ENCODE assay signal across 8 cellular contexts in the genomic region with DNA sequence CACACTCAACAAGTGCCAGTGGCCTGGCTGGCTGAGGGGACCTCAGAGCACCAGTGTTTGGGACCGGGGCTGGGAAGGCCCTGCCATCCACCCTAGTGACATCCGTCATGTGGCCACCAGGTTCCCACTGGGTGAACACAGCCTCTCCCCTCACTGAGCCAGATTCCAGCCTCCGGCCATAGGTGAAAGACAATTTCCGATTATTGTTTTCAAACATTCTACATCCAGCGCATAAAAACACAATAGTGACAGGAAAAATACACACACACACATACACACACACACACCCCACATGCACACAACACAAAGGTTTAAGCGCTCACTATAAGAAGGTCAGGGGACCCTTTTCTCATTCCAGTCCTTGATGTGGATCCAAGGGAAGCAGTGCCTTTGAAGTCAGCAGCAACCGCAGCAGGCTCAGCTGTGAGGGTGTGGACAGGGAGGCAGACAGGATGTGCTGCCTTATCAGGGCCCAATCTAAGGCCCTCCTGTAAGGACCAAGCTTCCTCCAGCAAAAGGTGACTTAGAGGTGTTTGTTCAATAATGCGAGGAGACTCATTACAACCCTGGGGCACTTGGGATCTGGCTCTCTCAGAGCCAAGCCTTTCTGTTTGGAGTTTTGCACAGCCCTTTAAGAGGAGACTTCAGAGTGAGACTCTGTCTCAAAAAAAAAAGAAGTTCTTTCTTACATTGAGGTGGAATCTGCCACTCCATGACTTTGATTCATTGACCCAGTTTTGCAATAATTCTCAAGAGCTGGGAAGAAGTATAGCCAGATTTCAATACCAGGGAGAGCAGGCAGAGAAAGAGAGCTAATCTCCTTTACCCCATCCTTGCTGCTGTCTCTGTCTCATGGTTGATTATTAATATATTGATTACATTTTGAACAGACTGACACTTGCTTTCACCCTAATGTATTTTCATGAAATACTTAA.
DNase-seq lines count a peak whose midpoint lies in the region; ATAC-seq, FAIRE-seq and TF ChIP-seq lines count a peak whose summit lies in the region.

No MANE protein-coding gene starts in this region.

- H3K27me3 Mint-ChIP-seq in CD14-positive monocyte (ENCODE audit: low read depth in 3 of 3) (peaks cover 2 to 9% (median 6%) of the 10 kb centered on the region in 3 donors), neural progenitor cell (ENCODE audit: insufficient read depth, low read depth) (peaks cover 16% of the 10 kb centered on the region)

- H3F3A ChIP-seq in neural progenitor cell (ENCODE audit: low read depth) = peaks cover 21% of the 10 kb centered on the region

- FAIRE-seq in endothelial cell of umbilical vein (lab: Jason Lieb, UNC) = peak; percentile 64

- no peak for TF ChIP-seq POLR2A in endothelial cell of umbilical vein (IDR thresholded peaks at IDR 0.05; ENCODE audit: low read depth, low read length)

- intact Hi-C loops in CD14-positive monocyte (cut with micrococcal nuclease) = loop anchor here (10.0 kb wide), 2 partner anchors 50 to 300 kb away; no protein-coding TSS in a partner anchor
- intact Hi-C loops in endothelial cell of umbilical vein (cut with micrococcal nuclease) = no loop called here

- POLR2A ChIA-PET in RWPE1 (lab: Yijun Ruan, JAX; ENCODE audit: low non-redundant PET) (interaction anchor here (0.6 kb wide), 1 partner anchor 162 kb away, joined by 3 read pairs; no protein-coding TSS in a partner anchor), endothelial cell of umbilical vein (lab: Charles Lee) (interaction anchor here (0.7 to 1.2 kb wide), 2 partner anchors 34 to 228 kb away, joined by 3 read pairs; a partner anchor contains a TSS)

- H3K9ac ChIP-seq in endothelial cell of umbilical vein (replicated peaks; ENCODE audit: extremely low read depth, insufficient read depth, low read length) (no peak overlapping the region), neural progenitor cell (no peak overlapping the region)

- peaks cover 35% of the 10 kb centered on the region for H3K4me1 Mint-ChIP-seq in CD14-positive monocyte
- peaks cover 86% of the 10 kb centered on the region for H3K4me1 Mint-ChIP-seq in neural progenitor cell

- no peak for ATAC-seq in HG03469 (IDR thresholded peaks at IDR 0.05; ENCODE audit: unreplicated experiment)

- TF ChIP-seq CTCF in CD14-positive monocyte (IDR thresholded peaks at IDR 0.05) (no peak), RWPE1 (conservative IDR thresholded peaks at IDR 0.05; ENCODE audit: low read depth) (no peak), endothelial cell of umbilical vein (IDR thresholded peaks at IDR 0.05; ENCODE audit: extremely low read depth in 1 of 2, insufficient read depth in 1 of 2, low read depth in 1 of 2, low read length in 2 of 2) (no peak), neural progenitor cell (IDR thresholded peaks at IDR 0.05) (no peak)

- H3K9me3 ChIP-seq in endothelial cell of umbilical vein (replicated peaks; ENCODE audit: control insufficient read depth, insufficient read depth, low read length) (no peaks in the 10 kb centered on the region), neural progenitor cell (ENCODE audit: low read depth) (no peaks in the 10 kb centered on the region)

- H4K20me1 ChIP-seq in endothelial cell of umbilical vein (replicated peaks; ENCODE audit: control insufficient read depth, extremely low read depth, insufficient read depth, low read length) (no peaks in the 10 kb centered on the region), neural progenitor cell (ENCODE audit: low read depth) (no peaks in the 10 kb centered on the region)

- H3K27ac ChIP-seq in RWPE1 (peak overlapping the region; percentile 28), endothelial cell of umbilical vein (ENCODE audit: insufficient read depth, low read depth, low read length) (no peak overlapping the region), neural progenitor cell (no peak overlapping the region)

- H3K9me1 ChIP-seq in endothelial cell of umbilical vein (replicated peaks; ENCODE audit: control insufficient read depth, extremely low read depth, insufficient read depth, low read length) = no peaks in the 10 kb centered on the region

- H3K36me3 Mint-ChIP-seq in CD14-positive monocyte = peaks cover 3 to 7% of the 10 kb centered on the region in 2 donors
- peaks cover 12% of the 10 kb centered on the region for H3K36me3 Mint-ChIP-seq in neural progenitor cell

- CTCF ChIA-PET in RWPE1 (lab: Yijun Ruan, JAX) = interaction anchor here (0.5 kb wide), 1 partner anchor 192 kb away, joined by 3 read pairs; no protein-coding TSS in a partner anchor
- CTCF ChIA-PET in endothelial cell of umbilical vein (lab: Charles Lee) = interaction anchor here (1.1 to 1.8 kb wide), 4 partner anchors 10 to 252 kb away, joined by 4 to 5 read pairs (median 4); no protein-coding TSS in a partner anchor

- peaks cover 0 to 5% (median 3%) of the 10 kb centered on the region in 7 donors for H3K9me3 Mint-ChIP-seq in CD14-positive monocyte
- peaks cover 9% of the 10 kb centered on the region for H3K9me3 Mint-ChIP-seq in neural progenitor cell

- peak overlapping the region in 4 of 7 donors; percentile 6 to 80 (median 52) for H3K27ac Mint-ChIP-seq in CD14-positive monocyte
- H3K27ac Mint-ChIP-seq in neural progenitor cell = peak overlapping the region; percentile 90

- DNase-seq in CD14-positive monocyte (ENCODE audit: low spot score) = no peak
- no peak for DNase-seq in RWPE1 (ENCODE audit: low spot score)
- DNase-seq in endothelial cell of umbilical vein (ENCODE audit: low read depth, low spot score) = peak; percentile 53
- DNase-seq in neural progenitor cell (ENCODE audit: low spot score) = no peak
- DNase-seq in NCI-H446 treated with DMSO at 0.1 percent for 48 hours (lab: John Stamatoyannopoulos, UW) = no peak
- DNase-seq in DMS79 (lab: John Stamatoyannopoulos, UW) = no peak
- DNase-seq in pons (ENCODE audit: low spot score) = no peak

- no TSS peak for BruUV-seq in endothelial cell of umbilical vein (replicated peaks; lab: Mats Ljungman, UMichigan)

- H3K4me2 ChIP-seq in endothelial cell of umbilical vein (ENCODE audit: insufficient read depth, low read length) (no peak overlapping the region), neural progenitor cell (no peak overlapping the region)

- dilution Hi-C loops in endothelial cell of umbilical vein (cut with MboI; ENCODE audit: extremely low pct_ligation_motif_present, low sequenced_read_pairs) = no loop called here

- H3K4me1 ChIP-seq in endothelial cell of umbilical vein (ENCODE audit: control insufficient read depth, extremely low read depth, insufficient read depth, low read length) = peaks cover 26% of the 10 kb centered on the region
- peaks cover 46% of the 10 kb centered on the region for H3K4me1 ChIP-seq in neural progenitor cell

- H2AFZ ChIP-seq in endothelial cell of umbilical vein (ENCODE audit: low read depth, low read length) (no peak overlapping the region), neural progenitor cell (replicated peaks) (no peak overlapping the region)

- H3K4me3 ChIP-seq in endothelial cell of umbilical vein (replicated peaks in 1 of 3; ENCODE audit: insufficient read depth in 1 of 3, low read depth in 1 of 3, low read length in 3 of 3) = no peak overlapping the region
- no peak overlapping the region for H3K4me3 ChIP-seq in neural progenitor cell

- H3K79me2 ChIP-seq in endothelial cell of umbilical vein (ENCODE audit: control insufficient read depth, insufficient read depth, low read length) (no peaks in the 10 kb centered on the region), neural progenitor cell (ENCODE audit: low read depth) (no peaks in the 10 kb centered on the region)

- H3K36me3 ChIP-seq in endothelial cell of umbilical vein (ENCODE audit: control insufficient read depth in 2 of 2, extremely low read depth in 1 of 2, insufficient read depth in 2 of 2, low read length in 2 of 2) = no peaks in the 10 kb centered on the region
- no peaks in the 10 kb centered on the region for H3K36me3 ChIP-seq in neural progenitor cell

- H3K27me3 ChIP-seq in endothelial cell of umbilical vein (ENCODE audit: control insufficient read depth in 2 of 2, insufficient read depth in 2 of 2, low read length in 2 of 2) (no peaks in the 10 kb centered on the region), neural progenitor cell (no peaks in the 10 kb centered on the region)

- H3K4me3 Mint-ChIP-seq in CD14-positive monocyte (no peak overlapping the region), neural progenitor cell (peak overlapping the region; percentile 21)

TF ChIP-seq in endothelial cell of umbilical vein, 7 proteins besides CTCF, POLR2A, EP300 and RAD21:
- peak; percentile 87 for TF ChIP-seq GATA2 (IDR thresholded peaks at IDR 0.05; ENCODE audit: insufficient read depth, insufficient read length, low read depth, low read length)
- TF ChIP-seq JUN (IDR thresholded peaks at IDR 0.05; ENCODE audit: borderline replicate concordance, insufficient read depth, insufficient read length, low read depth) = no peak
- TF ChIP-seq, protein P1, sequence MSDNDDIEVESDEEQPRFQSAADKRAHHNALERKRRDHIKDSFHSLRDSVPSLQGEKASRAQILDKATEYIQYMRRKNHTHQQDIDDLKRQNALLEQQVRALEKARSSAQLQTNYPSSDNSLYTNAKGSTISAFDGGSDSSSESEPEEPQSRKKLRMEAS (IDR thresholded peaks at IDR 0.05; ENCODE audit: insufficient read depth, insufficient read length) = no peak
